ENCODE assay signal across 8 cellular contexts in the genomic region with DNA sequence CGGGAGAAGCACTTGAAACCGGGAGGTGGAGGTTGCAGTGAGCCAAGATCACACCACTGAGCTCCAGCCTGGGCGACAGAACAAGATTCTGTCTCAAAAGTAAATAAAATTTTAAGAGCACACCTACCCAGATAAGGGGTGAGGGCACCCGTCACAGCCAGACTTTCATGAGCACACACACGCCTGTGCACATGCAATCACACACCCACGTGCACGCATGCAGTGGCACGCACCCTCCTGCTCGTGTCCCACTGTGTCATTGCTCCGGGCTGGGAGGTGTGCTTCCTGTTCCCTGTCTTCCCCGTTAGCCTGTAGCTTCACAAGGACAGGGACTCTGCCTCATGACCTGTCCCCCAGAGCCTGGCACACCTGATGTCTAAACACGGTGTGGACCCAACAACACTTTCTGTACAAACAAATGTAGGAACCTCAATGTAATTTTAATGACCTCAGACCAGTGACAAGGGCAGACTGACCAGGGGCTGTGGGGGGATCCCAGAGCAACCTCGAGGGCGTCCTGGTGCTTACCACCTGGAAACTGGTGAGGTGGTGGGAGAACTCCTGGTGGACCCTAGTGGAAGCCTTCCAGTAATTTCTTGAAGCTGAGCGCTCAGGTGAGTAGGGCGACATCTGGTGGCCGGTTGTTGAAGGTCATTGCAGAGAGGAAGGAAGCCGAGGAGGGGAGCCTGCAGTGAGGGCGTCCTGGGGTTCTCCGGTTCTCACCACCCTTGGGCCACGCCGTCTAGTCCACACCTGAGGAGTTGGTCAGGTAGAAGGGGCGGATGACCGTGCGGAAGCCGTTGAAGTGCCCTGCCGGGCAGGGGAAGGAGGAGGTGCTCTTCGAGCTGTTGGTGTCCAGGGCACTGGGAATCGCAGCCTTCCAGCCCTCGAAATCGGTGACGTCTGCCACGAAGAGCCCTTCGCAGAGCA. TPM values are rescaled to one million over a fixed set of nuclear protein-coding genes. Genes with fewer than 3 reads are reported as not detected.
DNase-seq lines count a peak whose midpoint lies in the region; ATAC-seq lines count a peak whose summit lies in the region.

No MANE protein-coding gene starts in this region.

- H3K36me3 Mint-ChIP-seq in activated CD4-positive, alpha-beta T cell treated with anti-CD3 and anti-CD28 coated beads, Interleukin-2, amount 10 ng/mL, durations not matched to agents 24 days and 14 days (ENCODE audit: low read depth): peaks cover 30% of the 10 kb centered on the region

- H3K27me3 Mint-ChIP-seq in activated CD4-positive, alpha-beta T cell treated with anti-CD3 and anti-CD28 coated beads, Interleukin-2, amount 10 ng/mL, durations not matched to agents 24 days and 14 days: no peaks in the 10 kb centered on the region

- peak; percentile 70 for ATAC-seq in left lobe of liver
- no peak for ATAC-seq in GM19463 (IDR thresholded peaks at IDR 0.05; ENCODE audit: unreplicated experiment)

- peaks cover 10% of the 10 kb centered on the region for H3K4me1 Mint-ChIP-seq in activated CD4-positive, alpha-beta T cell treated with anti-CD3 and anti-CD28 coated beads, Interleukin-2, amount 10 ng/mL, durations not matched to agents 24 days and 14 days

- peak overlapping the region; percentile 78 for H3K27ac Mint-ChIP-seq in activated CD4-positive, alpha-beta T cell treated with anti-CD3 and anti-CD28 coated beads, Interleukin-2, amount 10 ng/mL, durations not matched to agents 24 days and 14 days

- H3K27ac ChIP-seq in cingulate gyrus (ENCODE audit: low read depth, low read length): peak overlapping the region; percentile 24

- no peak overlapping the region for H3K4me3 Mint-ChIP-seq in activated CD4-positive, alpha-beta T cell treated with anti-CD3 and anti-CD28 coated beads, Interleukin-2, amount 10 ng/mL, durations not matched to agents 24 days and 14 days

- no peaks in the 10 kb centered on the region for H3K36me3 ChIP-seq in H7 (replicated peaks; ENCODE audit: control insufficient read depth, insufficient read depth, low read length)

- H3K4me3 ChIP-seq in H7 (ENCODE audit: insufficient read depth, low read depth, low read length): no peak overlapping the region

- no peaks in the 10 kb centered on the region for H3K9me3 Mint-ChIP-seq in activated CD4-positive, alpha-beta T cell treated with anti-CD3 and anti-CD28 coated beads, Interleukin-2, amount 10 ng/mL, durations not matched to agents 24 days and 14 days

- H3K27me3 ChIP-seq in H7 (ENCODE audit: control insufficient read depth, insufficient read depth, low read length): no peaks in the 10 kb centered on the region

- DNase-seq in AG08395 (ENCODE audit: low spot score) (peak; percentile 65), H7 (peak; percentile 93), NCI-H526 treated with DMSO at 0.1 percent for 48 hours (lab: John Stamatoyannopoulos, UW) (peak; percentile 32), left lobe of liver (ENCODE audit: low spot score) (peak; percentile 74)
- peak; percentile 92 for DNase-seq in activated CD4-positive, alpha-beta T cell treated with anti-CD3 and anti-CD28 coated beads, Interleukin-2, amount 10 ng/mL, durations not matched to agents 24 days and 14 days
- DNase-seq in stimulated activated CD4-positive, alpha-beta T cell treated with anti-CD3 and anti-CD28 coated beads, Interleukin-4, amount 100 ng/mL, for 48 hours (ENCODE audit: low read depth in 2 of 2): peak; percentile 70 to 78

- intact Hi-C loops in activated CD4-positive, alpha-beta T cell treated with anti-CD3 and anti-CD28 coated beads, Interleukin-2, amount 10 ng/mL, durations not matched to agents 24 days and 14 days (cut with micrococcal nuclease): loop anchor here (1.0 to 5.0 kb wide), 2 partner anchors 106 to 474 kb away; no protein-coding TSS in a partner anchor

RNA-seq across cellular contexts. Expression of a gene that starts 8.6 kb away (rescaled TPM):
- 116 and 129 TPM in 2 replicates for total RNA-seq in H7 (2014; rRNA removed; shearing (Covaris generic))
- 73.3 and 74.2 TPM in 2 replicates for total RNA-seq in activated CD4-positive, alpha-beta T cell treated with anti-CD3 and anti-CD28 coated beads, Interleukin-2, amount 10 ng/mL, durations not matched to agents 24 days and 14 days
- 141 TPM for total RNA-seq in left lobe of liver

RNA-seq across cellular contexts. Expression of a gene that starts 38.5 kb away (rescaled TPM):
- 27.3 and 29.6 TPM in 2 replicates for total RNA-seq in H7 (2014; rRNA removed; shearing (Covaris generic))
- 62.4 and 70.5 TPM in 2 replicates for total RNA-seq in activated CD4-positive, alpha-beta T cell treated with anti-CD3 and anti-CD28 coated beads, Interleukin-2, amount 10 ng/mL, durations not matched to agents 24 days and 14 days
- total RNA-seq in left lobe of liver: 20.4 TPM

RNA-seq across cellular contexts. Expression of a gene that starts 45.9 kb away (rescaled TPM):
- total RNA-seq in H7 (2014; rRNA removed; shearing (Covaris generic)): 12.3 and 13.9 TPM in 2 replicates
- 0.54 and 0.64 TPM in 2 replicates for total RNA-seq in activated CD4-positive, alpha-beta T cell treated with anti-CD3 and anti-CD28 coated beads, Interleukin-2, amount 10 ng/mL, durations not matched to agents 24 days and 14 days
- total RNA-seq in left lobe of liver: 26.4 TPM

RNA-seq across cellular contexts. Expression of a gene that starts 52.9 kb away (rescaled TPM):
- total RNA-seq in H7 (2014; rRNA removed; shearing (Covaris generic)): 0.28 and 0.67 TPM in 2 replicates
- not detected in 2 replicates for total RNA-seq in activated CD4-positive, alpha-beta T cell treated with anti-CD3 and anti-CD28 coated beads, Interleukin-2, amount 10 ng/mL, durations not matched to agents 24 days and 14 days
- total RNA-seq in left lobe of liver: 15.5 TPM

Comparison
In these comparisons a context has a peak if more than half of its experiments do, and no peak if none do; other contexts are left out.
1. DNase-seq: peak in every context shown above with its lines; median percentile 93 in H7; 92 in activated CD4-positive, alpha-beta T cell treated with anti-CD3 and anti-CD28 coated beads, Interleukin-2, amount 10 ng/mL, durations not matched to agents 24 days and 14 days; 74 in left lobe of liver; 74 in stimulated activated CD4-positive, alpha-beta T cell treated with anti-CD3 and anti-CD28 coated beads, Interleukin-4, amount 100 ng/mL, for 48 hours; 65 in AG08395; 32 in NCI-H526 treated with DMSO at 0.1 percent for 48 hours.